ENCODE assay signal across 19 cellular contexts in genomic region chr1:7269525-7269924, GRCh38.
"Had no signal": no experiment of that assay in that cellular context is flagged by ENCODE, and none has a peak within 500 bp of the region (broad histone marks: within the 10 kb centered on the region; RNA-seq: fewer than 3 reads in every experiment).

No MANE protein-coding gene starts in this region.

- H3K36me3 Mint-ChIP-seq: mesothelial cell of epicardium had no signal

- H2AFZ ChIP-seq: hepatocyte had no signal

- H3K27me3 ChIP-seq: dorsolateral prefrontal cortex, hepatocyte had no signal

- H3K4me3 Mint-ChIP-seq: mesothelial cell of epicardium; naive B cell; naive thymus-derived CD8-positive, alpha-beta T cell had no signal

- H3K4me3 ChIP-seq: coronary artery, dorsolateral prefrontal cortex, esophagus squamous epithelium, gastroesophageal sphincter, heart left ventricle, hepatocyte, left lung, lower lobe of right lung, mucosa of descending colon had no signal

- H3K4me1 Mint-ChIP-seq: mesothelial cell of epicardium; naive B cell; naive thymus-derived CD8-positive, alpha-beta T cell had no signal

- H3K4me2 ChIP-seq: hepatocyte had no signal

- H3K36me3 ChIP-seq: esophagus squamous epithelium, gastroesophageal sphincter, heart left ventricle, left lung, lower lobe of right lung had no signal

- H3K27ac Mint-ChIP-seq: mesothelial cell of epicardium; naive B cell; naive thymus-derived CD8-positive, alpha-beta T cell had no signal

- H3K4me1 ChIP-seq: heart left ventricle, left lung, lower lobe of right lung had no signal

- ATAC-seq: gastroesophageal sphincter; heart left ventricle; left cardiac atrium; left lung; left ventricle myocardium superior; lower lobe of right lung; mucosa of descending colon; naive thymus-derived CD8-positive, alpha-beta T cell had no signal

- DNase-seq: dermis blood vessel endothelial cell; dorsolateral prefrontal cortex; effector CD4-positive, alpha-beta T cell; effector memory CD4-positive, alpha-beta T cell; esophagus squamous epithelium; foreskin fibroblast; heart left ventricle; left cardiac atrium; left lung; left ventricle myocardium superior; lower lobe of right lung; mesenchymal stem cell; mucosa of descending colon; naive B cell; naive thymus-derived CD8-positive, alpha-beta T cell had no signal

- H3K27ac ChIP-seq: coronary artery, dorsolateral prefrontal cortex, esophagus squamous epithelium, gastroesophageal sphincter, heart left ventricle, hepatocyte, left lung, lower lobe of right lung had no signal
